Comparison of ENCODE assay signal across 23 cellular contexts in the genomic region with DNA sequence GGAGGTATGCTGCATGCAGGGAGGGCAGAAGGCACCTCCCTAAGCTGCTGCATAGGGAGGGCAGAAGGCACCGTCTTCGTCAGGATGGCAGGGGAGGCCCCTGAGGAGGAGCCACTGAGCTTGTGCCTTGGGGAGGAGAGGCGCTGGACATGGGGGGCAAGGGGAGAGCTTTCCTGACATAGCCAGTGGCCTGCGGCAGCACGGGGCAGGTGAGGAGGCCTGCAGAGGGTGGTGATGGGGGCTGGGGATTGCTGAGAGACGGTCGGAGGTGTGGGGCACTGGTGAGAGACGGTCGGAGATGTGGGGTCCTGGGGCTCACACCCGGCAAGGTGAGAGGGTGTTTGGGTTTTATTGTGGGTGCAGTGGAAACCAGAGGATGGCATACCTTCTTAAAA. TPM values are rescaled to one million over a fixed set of nuclear protein-coding genes. Genes with fewer than 3 reads are reported as not detected.
"Had no signal": no experiment of that assay in that cellular context is flagged by ENCODE, and none has a peak within 500 bp of the region (broad histone marks: within the 10 kb centered on the region; RNA-seq: fewer than 3 reads in every experiment).

No MANE protein-coding gene starts in this region.

- ATAC-seq: activated T-cell treated with anti-CD3 and anti-CD28 coated beads, Interleukin-2, amount 50 U/mL, for 4 hours; activated T-helper 17 cell treated with anti-CD3 and anti-CD28 coated beads, Interleukin-2, amount 50 U/mL, for 72 hours; T-cell had no signal

- H3K4me3 Mint-ChIP-seq: activated B cell treated with CpG ODN at 0.5 μM for 24 hours; activated CD4-positive, alpha-beta memory T cell treated with anti-CD3 and anti-CD28 coated beads for 36 hours; activated CD4-positive, alpha-beta T cell treated with anti-CD3 and anti-CD28 coated beads, Interleukin-2, amount 10 ng/mL, durations not matched to agents 7 days and 5 days; activated naive CD4-positive, alpha-beta T cell treated with anti-CD3 and anti-CD28 coated beads for 36 hours; activated naive CD8-positive, alpha-beta T cell; activated T-cell treated with anti-CD3 and anti-CD28 coated beads, Interleukin-2, amount 50 U/mL, for 4 hours; activated T-helper 17 cell treated with anti-CD3 and anti-CD28 coated beads, Interleukin-2, amount 50 U/mL, for 72 hours; T-cell had no signal

- H3K36me3 Mint-ChIP-seq: activated CD4-positive, alpha-beta memory T cell treated with anti-CD3 and anti-CD28 coated beads for 36 hours; activated naive CD8-positive, alpha-beta T cell; T-cell had no signal

- DNase-seq: activated B cell treated with CpG ODN at 0.5 μM for 24 hours; activated CD4-positive, alpha-beta memory T cell treated with anti-CD3 and anti-CD28 coated beads for 36 hours; activated CD4-positive, alpha-beta T cell treated with anti-CD3 and anti-CD28 coated beads for 1 hour; activated CD4-positive, alpha-beta T cell treated with anti-CD3 and anti-CD28 coated beads, Interleukin-2, amount 10 ng/mL, durations not matched to agents 7 days and 5 days; activated CD8-positive, alpha-beta memory T cell treated with anti-CD3 and anti-CD28 coated beads for 24 hours; activated gamma-delta T cell; activated naive CD4-positive, alpha-beta T cell treated with anti-CD3 and anti-CD28 coated beads for 36 hours; activated T-cell treated with anti-CD3 and anti-CD28 coated beads, Interleukin-2, amount 50 U/mL, for 4 hours; MG63; NCI-H1105; NCI-H1436; NCI-H187; NCI-H2081; NCI-H2227 treated with DMSO at 0.1 percent for 48 hours; NCI-H446 treated with DMSO at 0.1 percent for 48 hours; NCI-H524 treated with DMSO at 0.1 percent for 48 hours; NCI-H774; T-cell; T-helper 2 cell; T1000 had no signal

- H3K27ac Mint-ChIP-seq: activated B cell treated with CpG ODN at 0.5 μM for 24 hours; activated CD4-positive, alpha-beta memory T cell treated with anti-CD3 and anti-CD28 coated beads for 36 hours; activated CD4-positive, alpha-beta T cell treated with anti-CD3 and anti-CD28 coated beads, Interleukin-2, amount 10 ng/mL, durations not matched to agents 7 days and 5 days; activated naive CD4-positive, alpha-beta T cell treated with anti-CD3 and anti-CD28 coated beads for 36 hours; activated naive CD8-positive, alpha-beta T cell; activated T-helper 17 cell treated with anti-CD3 and anti-CD28 coated beads, Interleukin-2, amount 50 U/mL, for 72 hours; T-cell had no signal

- H3K27ac ChIP-seq: SK-N-MC had no signal

- H3K27me3 Mint-ChIP-seq: activated CD4-positive, alpha-beta T cell treated with anti-CD3 and anti-CD28 coated beads, Interleukin-2, amount 10 ng/mL, durations not matched to agents 7 days and 5 days had no signal

- H3K36me3 ChIP-seq: MG63 had no signal

- H3K4me3 ChIP-seq: MG63, SK-N-MC had no signal

- H3K9me3 Mint-ChIP-seq: activated B cell treated with CpG ODN at 0.5 μM for 24 hours; activated CD4-positive, alpha-beta memory T cell treated with anti-CD3 and anti-CD28 coated beads for 36 hours had no signal

- H3K9me3 ChIP-seq: MG63 had no signal

- H3K4me1 Mint-ChIP-seq: activated T-helper 17 cell treated with anti-CD3 and anti-CD28 coated beads, Interleukin-2, amount 50 U/mL, for 72 hours had no signal

- H3K27me3 ChIP-seq: MG63 had no signal

RNA-seq across cellular contexts. Expression of a gene that starts 10.4 kb away (rescaled TPM):
- total RNA-seq: activated B cell treated with CpG ODN at 0.5 μM for 24 hours; activated CD4-positive, alpha-beta T cell treated with anti-CD3 and anti-CD28 coated beads, Interleukin-2, amount 10 ng/mL, durations not matched to agents 7 days and 5 days; activated T-cell treated with anti-CD3 and anti-CD28 coated beads, Interleukin-2, amount 50 U/mL, for 4 hours; activated T-helper 17 cell treated with anti-CD3 and anti-CD28 coated beads, Interleukin-2, amount 50 U/mL, for 72 hours had no signal
